In genomic region chr12:117567644-117568043, GRCh38 we compare ENCODE assay signal across 20 cellular contexts.
DNase-seq lines count a peak whose midpoint lies in the region; ATAC-seq and TF ChIP-seq lines count a peak whose summit lies in the region.
"Had no signal": no experiment of that assay in that cellular context is flagged by ENCODE, and none has a peak within 500 bp of the region (broad histone marks: within the 10 kb centered on the region; RNA-seq: fewer than 3 reads in every experiment).

No MANE protein-coding gene starts in this region.

- 22 to 32% methylated on average over 7 of the region's 7 CpGs for WGBS in thyroid gland, 2 donors
- WGBS in right cardiac atrium: 78% methylated on average over 7 of the region's 7 CpGs

- H3K27ac ChIP-seq in thyroid gland (peak overlapping the region; percentile 54 to 77 (median 70)), right cardiac atrium (ENCODE audit: low read length) (no peak overlapping the region)
- H3K27ac ChIP-seq: PC-9, suprapubic skin had no signal

- TF ChIP-seq POLR2A in thyroid gland (IDR thresholded peaks at IDR 0.05): no peak

- no peak overlapping the region for H3K4me3 ChIP-seq in thyroid gland (replicated peaks in 1 of 3)
- H3K4me3 ChIP-seq in right cardiac atrium (ENCODE audit: low read length): no peak overlapping the region
- H3K4me3 ChIP-seq: PC-9, suprapubic skin had no signal

- no peaks in the 10 kb centered on the region for H3K27me3 ChIP-seq in thyroid gland
- no peaks in the 10 kb centered on the region for H3K27me3 ChIP-seq in right cardiac atrium (ENCODE audit: control insufficient read depth, insufficient read depth)

- ATAC-seq in GM18873 (IDR thresholded peaks at IDR 0.05; ENCODE audit: low FRiP score, unreplicated experiment) (peak; percentile 68), HG02678 (IDR thresholded peaks at IDR 0.05; ENCODE audit: unreplicated experiment) (peak; percentile 53), right cardiac atrium (no peak)
- ATAC-seq: activated CD4-positive, alpha-beta T cell treated with anti-CD3 and anti-CD28 coated beads for 36 hours; activated CD8-positive, alpha-beta memory T cell treated with anti-CD3 and anti-CD28 coated beads, Interleukin-2, amount 10 ng/mL, durations not matched to agents 7 days and 5 days; activated naive CD4-positive, alpha-beta T cell treated with anti-CD3 and anti-CD28 coated beads, Interleukin-2, amount 50 U/mL, for 72 hours; esophagus mucosa had no signal

- H3K9me3 ChIP-seq in thyroid gland: no peaks in the 10 kb centered on the region
- H3K9me3 ChIP-seq in right cardiac atrium (ENCODE audit: control insufficient read depth, low read length): no peaks in the 10 kb centered on the region
- H3K9me3 ChIP-seq: suprapubic skin had no signal

- peaks cover 0 to 30% of the 10 kb centered on the region in 2 donors for H3K4me1 ChIP-seq in thyroid gland
- no peaks in the 10 kb centered on the region for H3K4me1 ChIP-seq in right cardiac atrium (ENCODE audit: control insufficient read depth, insufficient read depth, low read length)
- H3K4me1 ChIP-seq: suprapubic skin had no signal

- peak; percentile 83 for DNase-seq in NCI-H69 (lab: John Stamatoyannopoulos, UW)
- DNase-seq in thyroid gland: peak; percentile 67 to 76
- DNase-seq in ureter (ENCODE audit: low spot score): no peak
- DNase-seq in hypothalamus (lab: John Stamatoyannopoulos, UW): no peak
- DNase-seq in right cardiac atrium: no peak
- DNase-seq: activated CD4-positive, alpha-beta T cell treated with anti-CD3 and anti-CD28 coated beads for 36 hours; activated CD8-positive, alpha-beta memory T cell treated with anti-CD3 and anti-CD28 coated beads, Interleukin-2, amount 10 ng/mL, durations not matched to agents 7 days and 5 days; CD4-positive, alpha-beta T cell; effector CD8-positive, alpha-beta T cell; GF-D8; H9; MM.1S; NCI-H1436 treated with DMSO at 0.1 percent for 48 hours; PC-9; T-helper 1 cell had no signal

- intact Hi-C loops in thyroid gland (cut with DNase I): no loop called here
- intact Hi-C loops in right cardiac atrium (cut with DNase I): no loop called here

- TF ChIP-seq CTCF in thyroid gland (IDR thresholded peaks at IDR 0.05): no peak

- H3K36me3 ChIP-seq in thyroid gland: no peaks in the 10 kb centered on the region
- H3K36me3 ChIP-seq: suprapubic skin had no signal

Comparison
In these comparisons a context has a peak if more than half of its experiments do, and no peak if none do; other contexts are left out.
1. ATAC-seq: peak in GM18873 (single experiment) and HG02678 (single experiment); none in right cardiac atrium (0 of 2).
2. DNase-seq: peak in NCI-H69 (single experiment) and thyroid gland (2 of 2); none in ureter (single experiment), hypothalamus (0 of 51) and right cardiac atrium (0 of 3).